ENCODE assay signal across 13 cellular contexts in the genomic region with DNA sequence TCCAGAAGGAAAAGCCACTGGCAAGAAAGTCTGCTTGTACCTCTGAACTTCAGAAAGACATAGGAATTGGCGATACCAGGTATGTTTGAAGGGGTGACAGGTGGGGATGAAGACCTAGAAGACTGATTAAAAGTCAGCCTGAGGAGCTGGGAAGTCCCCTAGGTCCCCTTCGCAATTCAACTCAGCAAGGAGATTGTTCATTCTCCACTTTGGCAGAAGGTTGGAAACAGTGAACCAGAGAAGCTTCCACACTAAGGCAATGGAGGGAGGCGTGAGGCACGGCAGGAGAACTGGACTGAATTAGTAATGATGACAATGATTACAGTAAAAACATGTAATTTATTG.
DNase-seq lines count a peak whose midpoint lies in the region; ATAC-seq lines count a peak whose summit lies in the region.
"Had no signal": no experiment of that assay in that cellular context is flagged by ENCODE, and none has a peak within 500 bp of the region (broad histone marks: within the 10 kb centered on the region; RNA-seq: fewer than 3 reads in every experiment).

No MANE protein-coding gene starts in this region.

- no peak for DNase-seq in OCI-M1 (lab: John Stamatoyannopoulos, UW)
- no peak for DNase-seq in SW480 (ENCODE audit: low spot score)
- no peak for DNase-seq in stimulated activated CD4-positive, alpha-beta T cell treated with anti-CD3 and anti-CD28 coated beads, Interleukin-4, amount 100 ng/mL, for 24 hours
- no peak for DNase-seq in NCI-H2081 (lab: John Stamatoyannopoulos, UW)
- DNase-seq: activated T-cell treated with anti-CD3 and anti-CD28 coated beads, Interleukin-2, amount 50 U/mL, for 72 hours; foreskin fibroblast; Karpas-422; stimulated activated naive CD4-positive, alpha-beta T cell treated with Interleukin-2 at 50 U/mL for 16 hours; SW 1271 had no signal

- peak; percentile 34 for ATAC-seq in GM18867 (IDR thresholded peaks at IDR 0.05; ENCODE audit: unreplicated experiment)
- peak; percentile 45 for ATAC-seq in GM21526 (IDR thresholded peaks at IDR 0.05; ENCODE audit: low FRiP score, unreplicated experiment)
- peak; percentile 8 for ATAC-seq in HG02973 (IDR thresholded peaks at IDR 0.05; ENCODE audit: unreplicated experiment)
- peak; percentile 29 for ATAC-seq in HG03565 (IDR thresholded peaks at IDR 0.05; ENCODE audit: unreplicated experiment)
- ATAC-seq: activated T-cell treated with anti-CD3 and anti-CD28 coated beads, Interleukin-2, amount 50 U/mL, for 72 hours had no signal
